Comparison of ENCODE assay signal across 8 cellular contexts in the genomic region with DNA sequence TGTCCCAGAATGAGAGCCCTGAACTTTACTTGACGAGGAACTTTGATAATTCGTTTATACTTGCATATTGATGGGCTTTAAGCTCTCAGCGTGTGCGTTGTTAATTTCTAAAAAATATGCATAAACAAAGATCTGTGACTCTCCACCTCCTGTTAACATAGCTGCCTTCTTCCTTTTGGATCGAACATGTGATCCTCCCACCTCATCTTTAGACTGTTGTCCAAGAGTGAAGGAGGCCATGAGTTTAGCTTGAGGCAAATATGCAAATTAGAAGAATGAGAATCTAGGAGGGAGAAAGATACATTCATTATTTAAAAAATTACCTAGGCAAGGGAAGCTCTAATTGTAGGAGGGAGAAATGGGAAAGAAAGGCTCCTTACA. TPM values are rescaled to one million over a fixed set of nuclear protein-coding genes. Genes with fewer than 3 reads are reported as not detected.
DNase-seq lines count a peak whose midpoint lies in the region; ATAC-seq, FAIRE-seq and TF ChIP-seq lines count a peak whose summit lies in the region.

No MANE protein-coding gene starts in this region.

- no peak for TF ChIP-seq RAD21 in A549 (conservative IDR thresholded peaks at IDR 0.05 in 1 of 2, IDR thresholded peaks at IDR 0.05 in 1 of 2)

- intact Hi-C loops in ascending aorta (cut with DNase I), result loop anchor here (2.0 to 10.0 kb wide), 2 partner anchors 1132 to 1580 kb away; no protein-coding TSS in a partner anchor
- intact Hi-C loops in transverse colon (cut with DNase I; ENCODE audit: low total_unique reads), result no loop called here

- H3K36me3 ChIP-seq in HAP-1 (replicated peaks) (no peaks in the 10 kb centered on the region), ascending aorta (no peaks in the 10 kb centered on the region), transverse colon (no peaks in the 10 kb centered on the region)

- POLR2A ChIA-PET in A549 (lab: Yijun Ruan, JAX), result interaction anchor here (1.1 to 1.4 kb wide), 9 partner anchors 8 to 153 kb away, joined by 3 to 12 read pairs (median 4); partner anchors contain the start of gene EML5

- WGBS in A549 (ENCODE audit: missing lambda C conversion rate), result 3% methylated on average over 5 of the region's 5 CpGs
- WGBS in transverse colon (ENCODE audit: low coverage in 1 of 2), 2 donors, result 1 to 11% methylated on average over 1 to 5 of the region's 5 CpGs

- H3K4me3 ChIP-seq in A549 (peak overlapping the region; percentile 85), HAP-1 (peak overlapping the region; percentile 62), ascending aorta (peak overlapping the region; percentile 71 to 78), transverse colon (peak overlapping the region; percentile 43 to 69 (median 58))

- peak overlapping the region; percentile 83 for H3K4me2 ChIP-seq in A549

- DNase-seq in A549 (ENCODE audit: low read depth in 1 of 2, low spot score in 1 of 2), result peak in 1 of 2 experiments; percentile 17
- DNase-seq in HAP-1 (ENCODE audit: low spot score in 2 of 2), result no peak
- DNase-seq in ascending aorta (ENCODE audit: low spot score in 2 of 2), result no peak
- DNase-seq in transverse colon, result no peak
- no peak for DNase-seq in GM19240 (ENCODE audit: insufficient read length, low spot score)
- no peak for DNase-seq in NCI-H1436 treated with DMSO at 0.1 percent for 48 hours (lab: John Stamatoyannopoulos, UW)

- TF ChIP-seq POLR2A in A549 (IDR thresholded peaks at IDR 0.05; ENCODE audit: low read length) (no peak), transverse colon (IDR thresholded peaks at IDR 0.05) (no peak)

- CTCF ChIA-PET in A549 (lab: Yijun Ruan, JAX), result interaction anchor here (0.9 to 4.3 kb wide), 7 partner anchors 32 to 216 kb away, joined by 3 to 19 read pairs (median 4); partner anchors contain the start of gene EML5

- peak overlapping the region; percentile 93 to 96 for H3K27ac ChIP-seq in A549
- H3K27ac ChIP-seq in ascending aorta, result peak overlapping the region; percentile 72
- peak overlapping the region; percentile 85 for H3K27ac ChIP-seq in layer of hippocampus (ENCODE audit: low read depth, low read length)
- H3K27ac ChIP-seq in transverse colon, result peak overlapping the region; percentile 84 to 86 (median 86)

- TF ChIP-seq EP300 in A549 (IDR thresholded peaks at IDR 0.05) (no peak), transverse colon (IDR thresholded peaks at IDR 0.05; ENCODE audit: low read depth) (no peak)

- no peak for FAIRE-seq in A549 (lab: Jason Lieb, UNC)

- H3K4me1 ChIP-seq in A549 (peaks cover 35% of the 10 kb centered on the region), HAP-1 (peaks cover 16% of the 10 kb centered on the region), ascending aorta (peaks cover 0 to 6% of the 10 kb centered on the region in 2 donors), transverse colon (peaks cover 0 to 15% (median 9%) of the 10 kb centered on the region in 4 donors)

- TF ChIP-seq CTCF in A549 (IDR thresholded peaks at IDR 0.05) (no peak), ascending aorta (IDR thresholded peaks at IDR 0.05) (no peak), transverse colon (IDR thresholded peaks at IDR 0.05) (no peak)

- H3K9me3 ChIP-seq in A549 (no peaks in the 10 kb centered on the region), HAP-1 (no peaks in the 10 kb centered on the region), ascending aorta (no peaks in the 10 kb centered on the region), transverse colon (no peaks in the 10 kb centered on the region)

- H3K27me3 ChIP-seq in HAP-1 (ENCODE audit: low read depth) (peaks cover under 1% of the 10 kb centered on the region; the same call in 1 of the 2 replicates), ascending aorta (no peaks in the 10 kb centered on the region), layer of hippocampus (ENCODE audit: control insufficient read depth, insufficient read depth, low read length) (no peaks in the 10 kb centered on the region), transverse colon (no peaks in the 10 kb centered on the region)

- ATAC-seq in A549 (peak; percentile 19 to 23; a peak in 3 of 6 replicates), HG03439 (IDR thresholded peaks at IDR 0.05; ENCODE audit: unreplicated experiment) (no peak)

- in situ Hi-C loops in HAP-1 (cut with MboI; ENCODE audit: low sequenced_read_pairs) (no loop called here), transverse colon (cut with MboI; ENCODE audit: low pct_ligation_motif_present in 1 of 4, low pct_unique_long_range_greater_than_20kb in 1 of 4, low sequenced_read_pairs in 3 of 4) (no loop called here)

TF ChIP-seq in A549, 52 proteins besides CTCF, POLR2A, EP300 and RAD21:
- no peak for TF ChIP-seq ESRRA (IDR thresholded peaks at IDR 0.05; ENCODE audit: borderline replicate concordance, low read length)
- no peak for TF ChIP-seq RFX5 (IDR thresholded peaks at IDR 0.05)
- no peak for TF ChIP-seq PHF8 (IDR thresholded peaks at IDR 0.05; ENCODE audit: borderline replicate concordance, low read depth)
- TF ChIP-seq, protein P1, sequence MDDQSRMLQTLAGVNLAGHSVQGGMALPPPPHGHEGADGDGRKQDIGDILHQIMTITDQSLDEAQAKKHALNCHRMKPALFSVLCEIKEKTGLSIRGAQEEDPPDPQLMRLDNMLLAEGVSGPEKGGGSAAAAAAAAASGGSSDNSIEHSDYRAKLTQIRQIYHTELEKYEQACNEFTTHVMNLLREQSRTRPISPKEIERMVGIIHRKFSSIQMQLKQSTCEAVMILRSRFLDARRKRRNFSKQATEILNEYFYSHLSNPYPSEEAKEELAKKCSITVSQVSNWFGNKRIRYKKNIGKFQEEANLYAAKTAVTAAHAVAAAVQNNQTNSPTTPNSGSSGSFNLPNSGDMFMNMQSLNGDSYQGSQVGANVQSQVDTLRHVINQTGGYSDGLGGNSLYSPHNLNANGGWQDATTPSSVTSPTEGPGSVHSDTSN (IDR thresholded peaks at IDR 0.05), result no peak
- no peak for TF ChIP-seq ELK1 (IDR thresholded peaks at IDR 0.05; ENCODE audit: low read depth, low read length)

RNA-seq across cellular contexts. Expression of gene TTC8, which starts 0.6 kb away (rescaled TPM):
- 55.1 and 56.8 TPM in 2 replicates for polyA plus RNA-seq in A549 (2011; rRNA removed)
- 38.4 and 39.9 TPM in 2 replicates for polyA plus RNA-seq in A549 (2012; cell fraction: cytosol; rRNA removed)
- 19.3 and 35.0 TPM in 2 replicates for polyA plus RNA-seq in A549 (2012; cell fraction: nucleus; rRNA removed)
- 34.4 to 43.3 TPM (median 36.6 TPM) in 3 replicates for polyA plus RNA-seq in A549 (2017; fragmentation: RNase III; extraction: RNeasy Plus Mini Kit Qiagen cat#74134 plus additional on column Dnase treatment)
- 32.9 and 47.9 TPM in 2 replicates for polyA minus RNA-seq in A549 (2011; rRNA and poly(A)+ RNA removed)
- total RNA-seq in ascending aorta, result 24.4 TPM
- total RNA-seq in transverse colon, result 10 to 100 TPM; 14.7 to 60.2 (median 17.0) TPM

RNA-seq across cellular contexts. Expression of gene EML5, which starts 32.3 kb away (rescaled TPM):
- polyA plus RNA-seq in A549 (2011; rRNA removed) (0.40 and 0.62 TPM in 2 replicates), A549 (2017; fragmentation: RNase III; extraction: RNeasy Plus Mini Kit Qiagen cat#74134 plus additional on column Dnase treatment) (0.44 to 0.86 TPM (median 0.54 TPM) in 3 replicates)
- polyA plus RNA-seq in A549 (2012; cell fraction: cytosol; rRNA removed), result 0.04 and 0.14 TPM in 2 replicates
- 0.05 and 0.34 TPM in 2 replicates for polyA plus RNA-seq in A549 (2012; cell fraction: nucleus; rRNA removed)
- 0.83 and 0.88 TPM in 2 replicates for polyA minus RNA-seq in A549 (2011; rRNA and poly(A)+ RNA removed)
- total RNA-seq in ascending aorta (0.21 TPM), transverse colon (1 to 10 TPM in 3 of 4 donors, under 1 TPM in 1; 0.20 to 4.9 (median 1.7) TPM)
